In the genomic region with DNA sequence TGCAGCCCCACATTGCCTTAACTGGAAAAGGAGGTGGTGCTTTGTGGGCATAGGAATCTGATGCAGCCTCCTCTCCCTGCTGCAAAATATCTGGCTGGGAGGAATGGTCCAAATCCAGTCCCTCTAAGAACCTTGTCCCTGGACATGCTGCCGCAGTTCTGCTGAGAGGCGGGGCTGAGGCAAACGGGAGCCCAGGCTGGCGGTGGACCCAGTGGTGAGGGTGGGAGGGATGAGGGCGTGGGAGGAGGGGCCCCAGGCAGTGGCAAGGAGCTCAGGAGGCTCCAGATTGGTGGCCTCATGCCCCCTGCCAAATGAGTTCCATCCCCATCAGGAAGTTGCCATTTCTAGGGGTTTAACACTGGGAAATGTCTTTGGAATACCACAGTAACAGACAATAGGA, we compare ENCODE assay signal across 24 cellular contexts. TPM values are rescaled to one million over a fixed set of nuclear protein-coding genes. Genes with fewer than 3 reads are reported as not detected.
"Had no signal": no experiment of that assay in that cellular context is flagged by ENCODE, and none has a peak within 500 bp of the region (broad histone marks: within the 10 kb centered on the region; RNA-seq: fewer than 3 reads in every experiment).

No MANE protein-coding gene starts in this region.

- H3K27ac ChIP-seq: ascending aorta, heart left ventricle, lower lobe of right lung, psoas muscle, right atrium auricular region, thyroid gland had no signal

- ATAC-seq: activated CD4-positive, alpha-beta T cell treated with anti-CD3 and anti-CD28 coated beads for 36 hours; activated naive CD4-positive, alpha-beta T cell treated with anti-CD3 and anti-CD28 coated beads, Interleukin-2, amount 50 U/mL, for 72 hours; activated T-helper 17 cell treated with anti-CD3 and anti-CD28 coated beads, Interleukin-2, amount 50 U/mL, for 72 hours; esophagus mucosa; heart left ventricle; left colon; naive thymus-derived CD8-positive, alpha-beta T cell; stimulated activated naive CD8-positive, alpha-beta T cell treated with anti-CD3 and anti-CD28 coated beads, Interleukin-15, Interleukin-2, amounts not matched to agents 100 U/mL and 50 U/mL, for 24 hours had no signal

- H3K27me3 ChIP-seq: ascending aorta, heart left ventricle, right atrium auricular region, thyroid gland had no signal

- H3K4me3 ChIP-seq: ascending aorta, heart left ventricle, lower lobe of right lung, psoas muscle, right atrium auricular region, thyroid gland had no signal

- DNase-seq: activated CD4-positive, alpha-beta T cell treated with anti-CD3 and anti-CD28 coated beads for 36 hours; activated CD4-positive, alpha-beta T cell treated with anti-CD3 and anti-CD28 coated beads, Interleukin-2, amount 50 U/mL, for 4 hours; effector memory CD4-positive, alpha-beta T cell; foreskin melanocyte; islet precursor cell; left colon; lower lobe of right lung; naive thymus-derived CD8-positive, alpha-beta T cell; psoas muscle; stimulated activated CD4-positive, alpha-beta T cell treated with anti-CD3 and anti-CD28 coated beads, Interleukin-4, amount 100 ng/mL, for 4 hours; stimulated activated naive CD8-positive, alpha-beta T cell treated with anti-CD3 and anti-CD28 coated beads, Interleukin-15, Interleukin-2, amounts not matched to agents 100 U/mL and 50 U/mL, for 24 hours; substantia nigra; T-helper 9 cell; thyroid gland had no signal

- FAIRE-seq: colon, endothelial cell of umbilical vein had no signal

- H3K9me3 Mint-ChIP-seq: activated naive CD4-positive, alpha-beta T cell treated with anti-CD3 and anti-CD28 coated beads, Interleukin-2, amount 50 U/mL, for 72 hours; activated T-helper 17 cell treated with anti-CD3 and anti-CD28 coated beads, Interleukin-2, amount 50 U/mL, for 72 hours; central memory CD8-positive, alpha-beta T cell; mesothelial cell of epicardium; naive thymus-derived CD8-positive, alpha-beta T cell had no signal

- H3K9me3 ChIP-seq: ascending aorta, heart left ventricle, lower lobe of right lung, psoas muscle, right atrium auricular region, thyroid gland had no signal

- H3K4me3 Mint-ChIP-seq: activated CD4-positive, alpha-beta T cell treated with anti-CD3 and anti-CD28 coated beads for 36 hours; activated T-helper 17 cell treated with anti-CD3 and anti-CD28 coated beads, Interleukin-2, amount 50 U/mL, for 72 hours; central memory CD8-positive, alpha-beta T cell; mesothelial cell of epicardium; naive thymus-derived CD8-positive, alpha-beta T cell had no signal

- H3K36me3 ChIP-seq: ascending aorta, right atrium auricular region, thyroid gland had no signal

- H3K4me1 ChIP-seq: ascending aorta, lower lobe of right lung, psoas muscle had no signal

- H3K27me3 Mint-ChIP-seq: activated CD4-positive, alpha-beta T cell treated with anti-CD3 and anti-CD28 coated beads for 36 hours; activated T-helper 17 cell treated with anti-CD3 and anti-CD28 coated beads, Interleukin-2, amount 50 U/mL, for 72 hours; central memory CD8-positive, alpha-beta T cell; naive thymus-derived CD8-positive, alpha-beta T cell had no signal

- H3K27ac Mint-ChIP-seq: activated CD4-positive, alpha-beta T cell treated with anti-CD3 and anti-CD28 coated beads for 36 hours; activated naive CD4-positive, alpha-beta T cell treated with anti-CD3 and anti-CD28 coated beads, Interleukin-2, amount 50 U/mL, for 72 hours; activated T-helper 17 cell treated with anti-CD3 and anti-CD28 coated beads, Interleukin-2, amount 50 U/mL, for 72 hours; mesothelial cell of epicardium had no signal

RNA-seq across cellular contexts. Expression of gene ZAP70, which starts 36.2 kb away (rescaled TPM):
- total RNA-seq: endothelial cell of umbilical vein had no signal
